In genomic region chr3:196072313-196072712, GRCh38 we compare ENCODE assay signal across 24 cellular contexts. TPM values are rescaled to one million over a fixed set of nuclear protein-coding genes. Genes with fewer than 3 reads are reported as not detected.
A peak's percentile ranks its signal among the peaks of the same experiment; 100 is the strongest.
DNase-seq lines count a peak whose midpoint lies in the region; ATAC-seq, FAIRE-seq and TF ChIP-seq lines count a peak whose summit lies in the region.
"Had no signal": no experiment of that assay in that cellular context is flagged by ENCODE, and none has a peak within 500 bp of the region (broad histone marks: within the 10 kb centered on the region; RNA-seq: fewer than 3 reads in every experiment).

No MANE protein-coding gene starts in this region.

- CTCF ChIA-PET in activated naive CD4-positive, alpha-beta T cell treated with anti-CD3 and anti-CD28 coated beads, Interleukin-2, amount 10 ng/mL, durations not matched to agents 7 days and 5 days (lab: Charles Lee), result interaction anchor here (0.7 to 9.5 kb wide), 16 partner anchors 9 to 147 kb away, joined by 3 to 293 read pairs (median 6); no protein-coding TSS in a partner anchor

- peak overlapping the region; percentile 16; the same call in 1 of the 2 replicates for H3K27ac ChIP-seq in VCaP
- no peak overlapping the region for H3K27ac ChIP-seq in foreskin keratinocyte
- H3K27ac ChIP-seq: BLaER1, GM23248, SJSA1 had no signal

- no peak overlapping the region for H3K4me3 Mint-ChIP-seq in activated naive CD4-positive, alpha-beta T cell treated with anti-CD3 and anti-CD28 coated beads, Interleukin-2, amount 10 ng/mL, durations not matched to agents 7 days and 5 days
- H3K4me3 Mint-ChIP-seq: CD4-positive, alpha-beta T cell; H9 had no signal

- no peak for TF ChIP-seq CTCF in VCaP (conservative IDR thresholded peaks at IDR 0.05)
- no peak for TF ChIP-seq CTCF in foreskin keratinocyte (conservative IDR thresholded peaks at IDR 0.05)

- no peaks in the 10 kb centered on the region for H3K27me3 ChIP-seq in foreskin keratinocyte
- H3K27me3 ChIP-seq: BLaER1, MG63, SJSA1 had no signal

- peak overlapping the region; percentile 76 for H3K27ac Mint-ChIP-seq in activated naive CD4-positive, alpha-beta T cell treated with anti-CD3 and anti-CD28 coated beads, Interleukin-2, amount 10 ng/mL, durations not matched to agents 7 days and 5 days
- no peak overlapping the region for H3K27ac Mint-ChIP-seq in activated naive CD4-positive, alpha-beta T cell treated with anti-CD3 and anti-CD28 coated beads, Interleukin-2, amount 50 U/mL, for 72 hours
- H3K27ac Mint-ChIP-seq: CD4-positive, alpha-beta T cell had no signal

- H3K27me3 Mint-ChIP-seq in activated naive CD4-positive, alpha-beta T cell treated with anti-CD3 and anti-CD28 coated beads, Interleukin-2, amount 10 ng/mL, durations not matched to agents 7 days and 5 days, result no peaks in the 10 kb centered on the region
- H3K27me3 Mint-ChIP-seq: CD4-positive, alpha-beta T cell had no signal

- H3K9me3 Mint-ChIP-seq in activated naive CD4-positive, alpha-beta T cell treated with anti-CD3 and anti-CD28 coated beads, Interleukin-2, amount 10 ng/mL, durations not matched to agents 7 days and 5 days, result no peaks in the 10 kb centered on the region
- H3K9me3 Mint-ChIP-seq in activated naive CD4-positive, alpha-beta T cell treated with anti-CD3 and anti-CD28 coated beads, Interleukin-2, amount 50 U/mL, for 72 hours, result no peaks in the 10 kb centered on the region
- H3K9me3 Mint-ChIP-seq: CD4-positive, alpha-beta T cell; H9 had no signal

- DNase-seq in activated naive CD4-positive, alpha-beta T cell treated with anti-CD3 and anti-CD28 coated beads, Interleukin-2, amount 10 ng/mL, durations not matched to agents 7 days and 5 days, result no peak
- no peak for DNase-seq in activated naive CD4-positive, alpha-beta T cell treated with anti-CD3 and anti-CD28 coated beads, Interleukin-2, amount 50 U/mL, for 72 hours (ENCODE audit: low spot score in 2 of 2)
- DNase-seq in H54 (ENCODE audit: insufficient read length, low spot score) (no peak), foreskin keratinocyte (no peak)
- DNase-seq: CD4-positive, alpha-beta T cell; GM23248; H9; Kasumi-1; MG63; NCI-H1105 treated with DMSO at 0.1 percent for 48 hours; NCI-H146; NCI-H1930; NCI-H2107; NCI-H524; NCI-H774; PC-3 had no signal

- TF ChIP-seq POLR2A in H54 (IDR thresholded peaks at IDR 0.05; ENCODE audit: low read depth, low read length), result no peak

- no peak for ATAC-seq in activated naive CD4-positive, alpha-beta T cell treated with anti-CD3 and anti-CD28 coated beads, Interleukin-2, amount 50 U/mL, for 72 hours
- ATAC-seq in foreskin keratinocyte, result no peak
- no peak for ATAC-seq in HG03571 (IDR thresholded peaks at IDR 0.05; ENCODE audit: unreplicated experiment)
- ATAC-seq in HG03378 (IDR thresholded peaks at IDR 0.05; ENCODE audit: unreplicated experiment), result no peak
- ATAC-seq: PC-3 had no signal

- peak; percentile 61 for FAIRE-seq in H54 (lab: Jason Lieb, UNC)
- FAIRE-seq: A204.1, G401.6, GM18507 had no signal

- H3K4me1 ChIP-seq in foreskin keratinocyte, result no peaks in the 10 kb centered on the region
- H3K4me1 ChIP-seq: SJSA1 had no signal

- peaks cover 22% of the 10 kb centered on the region for H3K4me1 Mint-ChIP-seq in activated naive CD4-positive, alpha-beta T cell treated with anti-CD3 and anti-CD28 coated beads, Interleukin-2, amount 10 ng/mL, durations not matched to agents 7 days and 5 days

- peaks cover 53% of the 10 kb centered on the region for H3K36me3 Mint-ChIP-seq in activated naive CD4-positive, alpha-beta T cell treated with anti-CD3 and anti-CD28 coated beads, Interleukin-2, amount 10 ng/mL, durations not matched to agents 7 days and 5 days
- H3K36me3 Mint-ChIP-seq in activated naive CD4-positive, alpha-beta T cell treated with anti-CD3 and anti-CD28 coated beads, Interleukin-2, amount 50 U/mL, for 72 hours, result peaks cover 12 to 52% of the 10 kb centered on the region in 2 donors

RNA-seq across cellular contexts. Expression of gene TFRC, which starts 9.6 kb away (rescaled TPM):
- 100 to 1,000 TPM; 396 to 546 TPM for total RNA-seq in activated naive CD4-positive, alpha-beta T cell treated with anti-CD3 and anti-CD28 coated beads, Interleukin-2, amount 50 U/mL, for 72 hours
- 44.6 and 52.3 TPM in 2 replicates for total RNA-seq in foreskin keratinocyte
- polyA plus RNA-seq in foreskin keratinocyte, result 12.8 and 13.4 TPM in 2 replicates
